Comparison of ENCODE assay signal across 17 cellular contexts in the genomic region with DNA sequence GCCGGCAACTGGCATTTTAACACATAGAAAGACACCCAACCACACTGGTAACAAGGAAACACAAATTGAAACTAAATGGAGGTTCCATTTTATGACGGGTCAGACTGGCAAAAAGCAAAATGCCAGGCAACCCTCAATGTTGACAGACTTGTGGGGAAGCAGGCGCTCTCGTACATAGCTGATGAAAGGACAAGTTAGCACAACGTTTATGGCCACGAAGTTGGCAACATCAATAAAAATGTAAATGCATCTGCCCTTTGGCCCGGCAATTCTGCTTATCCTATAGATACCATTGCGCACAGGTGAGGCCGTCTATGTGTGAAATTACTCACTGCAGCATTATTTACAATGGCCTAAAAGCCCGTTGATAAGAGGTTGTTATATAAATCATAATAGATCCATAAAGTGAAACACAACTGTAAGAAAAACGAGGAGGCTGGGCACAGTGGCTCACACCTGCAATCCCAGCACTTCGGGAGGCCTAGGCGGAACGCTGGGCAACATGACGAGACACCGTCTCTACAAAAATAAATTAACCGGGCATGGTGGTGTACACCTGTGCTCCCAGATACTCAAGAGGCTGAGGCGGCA. TPM values are rescaled to one million over a fixed set of nuclear protein-coding genes. Genes with fewer than 3 reads are reported as not detected.
"Had no signal": no experiment of that assay in that cellular context is flagged by ENCODE, and none has a peak within 500 bp of the region (broad histone marks: within the 10 kb centered on the region; RNA-seq: fewer than 3 reads in every experiment).

No MANE protein-coding gene starts in this region.

- H3K36me3 ChIP-seq: gastroesophageal sphincter, vagina had no signal

- H3K27ac Mint-ChIP-seq: activated B cell treated with CpG ODN at 0.5 μM for 24 hours; activated CD4-positive, alpha-beta T cell treated with anti-CD3 and anti-CD28 coated beads, Interleukin-2, amount 10 ng/mL, durations not matched to agents 7 days and 5 days; activated naive CD4-positive, alpha-beta T cell treated with anti-CD3 and anti-CD28 coated beads for 36 hours; activated T-helper 17 cell treated with anti-CD3 and anti-CD28 coated beads, Interleukin-2, amount 50 U/mL, for 72 hours; immature natural killer cell; nephron progenitor cell had no signal

- H3K4me3 Mint-ChIP-seq: activated B cell treated with CpG ODN at 0.5 μM for 24 hours; activated CD4-positive, alpha-beta T cell treated with anti-CD3 and anti-CD28 coated beads, Interleukin-2, amount 10 ng/mL, durations not matched to agents 7 days and 5 days; activated naive CD4-positive, alpha-beta T cell treated with anti-CD3 and anti-CD28 coated beads for 36 hours; activated T-helper 17 cell treated with anti-CD3 and anti-CD28 coated beads, Interleukin-2, amount 50 U/mL, for 72 hours; immature natural killer cell; nephron progenitor cell had no signal

- H3K9me3 Mint-ChIP-seq: nephron progenitor cell had no signal

- H3K4me1 Mint-ChIP-seq: activated B cell treated with CpG ODN at 0.5 μM for 24 hours had no signal

- H3K4me3 ChIP-seq: gastroesophageal sphincter, vagina had no signal

- H3K27ac ChIP-seq: vagina had no signal

- H3K27me3 Mint-ChIP-seq: activated CD4-positive, alpha-beta T cell treated with anti-CD3 and anti-CD28 coated beads, Interleukin-2, amount 10 ng/mL, durations not matched to agents 7 days and 5 days had no signal

- H3K9me3 ChIP-seq: vagina had no signal

- H3K36me3 Mint-ChIP-seq: immature natural killer cell had no signal

- DNase-seq: activated B cell treated with CpG ODN at 0.5 μM for 24 hours; activated CD4-positive, alpha-beta T cell treated with anti-CD3 and anti-CD28 coated beads, Interleukin-2, amount 10 ng/mL, durations not matched to agents 7 days and 5 days; activated naive CD4-positive, alpha-beta T cell treated with anti-CD3 and anti-CD28 coated beads for 36 hours; activated T-cell treated with anti-CD3 and anti-CD28 coated beads for 4 hours; cortex of kidney; effector memory CD4-positive, alpha-beta T cell; immature natural killer cell; nephron progenitor cell had no signal

- ATAC-seq: activated T-helper 17 cell treated with anti-CD3 and anti-CD28 coated beads, Interleukin-2, amount 50 U/mL, for 72 hours; gastroesophageal sphincter had no signal

- H3K27me3 ChIP-seq: vagina had no signal

RNA-seq across cellular contexts. Expression of gene FOXL3, which starts 39.8 kb away (rescaled TPM):
- total RNA-seq: activated B cell treated with CpG ODN at 0.5 μM for 24 hours; activated CD4-positive, alpha-beta T cell treated with anti-CD3 and anti-CD28 coated beads, Interleukin-2, amount 10 ng/mL, durations not matched to agents 7 days and 5 days; activated CD8-positive, alpha-beta memory T cell treated with anti-CD3 and anti-CD28 coated beads for 36 hours; activated naive CD4-positive, alpha-beta T cell treated with anti-CD3 and anti-CD28 coated beads for 36 hours; activated T-helper 17 cell treated with anti-CD3 and anti-CD28 coated beads, Interleukin-2, amount 50 U/mL, for 72 hours; cardiac septum; gastroesophageal sphincter; mucosa of gallbladder; omental fat pad; skeletal muscle tissue; T-helper 1 cell treated with Interleukin-12 subunit alpha and Interleukin-12 subunit beta and Interleukin-4 antibody, amounts not matched to agents 30 ng/mL and 1 ng/mL, for 36 hours; vagina had no signal
